In genomic region chr1:100037665-100038400, GRCh38 we compare ENCODE assay signal across 8 cellular contexts.
DNase-seq lines count a peak whose midpoint lies in the region; ATAC-seq, FAIRE-seq and TF ChIP-seq lines count a peak whose summit lies in the region.

No MANE protein-coding gene starts in this region.

- H3K27ac Mint-ChIP-seq in progenitor cell of endocrine pancreas = peak overlapping the region; percentile 99

- H3K4me1 Mint-ChIP-seq in progenitor cell of endocrine pancreas (ENCODE audit: low read depth) = peaks cover 18% of the 10 kb centered on the region

- H3K36me3 ChIP-seq in upper lobe of right lung = no peaks in the 10 kb centered on the region

- H3K27ac ChIP-seq in adipose tissue (ENCODE audit: low read depth, low read length) = peak overlapping the region; percentile 99
- H3K27ac ChIP-seq in upper lobe of right lung = peak overlapping the region; percentile 98

- FAIRE-seq in GM12891 (lab: Jason Lieb, UNC) = peak; percentile 98

- WGBS in adipose tissue, 3 donors = 0 to 1% (median 0%) methylated on average over 54 to 61 of the region's 61 CpGs

- no peaks in the 10 kb centered on the region for H3K9me3 ChIP-seq in upper lobe of right lung

- DNase-seq in GM12891 (ENCODE audit: insufficient read length, low spot score) (peak; percentile 75), NCI-H1092 treated with DMSO at 0.1 percent for 48 hours (lab: John Stamatoyannopoulos, UW) (peak; percentile 81), SW480 (ENCODE audit: low spot score) (peak; percentile 80), left cardiac atrium (peak; percentile 93), progenitor cell of endocrine pancreas (ENCODE audit: low spot score, unreplicated experiment) (peak; percentile 73), upper lobe of right lung (peak; percentile 96)

- H3K36me3 Mint-ChIP-seq in progenitor cell of endocrine pancreas (ENCODE audit: insufficient read depth) = peaks cover under 1% of the 10 kb centered on the region

- H3K4me3 Mint-ChIP-seq in progenitor cell of endocrine pancreas (ENCODE audit: low read depth) = peak overlapping the region; percentile 96

- TF ChIP-seq POLR2A in GM12891 (IDR thresholded peaks at IDR 0.05; ENCODE audit: low read depth, low read length) = peak; percentile 95

- H3K27me3 Mint-ChIP-seq in progenitor cell of endocrine pancreas = no peaks in the 10 kb centered on the region

- TF ChIP-seq CTCF in progenitor cell of endocrine pancreas (IDR thresholded peaks at IDR 0.05; ENCODE audit: unreplicated experiment) (no peak), upper lobe of right lung (IDR thresholded peaks at IDR 0.05) (no peak)

- H3K27me3 ChIP-seq in upper lobe of right lung = no peaks in the 10 kb centered on the region

- peak overlapping the region; percentile 89 for H3K4me3 ChIP-seq in upper lobe of right lung

- H3K4me1 ChIP-seq in upper lobe of right lung = peaks cover 15% of the 10 kb centered on the region

- ATAC-seq in HG02642 (IDR thresholded peaks at IDR 0.05; ENCODE audit: poor library complexity, unreplicated experiment) (peak; percentile 91), left cardiac atrium (peak; percentile 99), upper lobe of right lung (peak; percentile 98)

- intact Hi-C loops in left cardiac atrium (cut with DNase I) = no loop called here
- intact Hi-C loops in upper lobe of right lung (cut with DNase I) = no loop called here

- no peaks in the 10 kb centered on the region for H3K9me3 Mint-ChIP-seq in progenitor cell of endocrine pancreas (ENCODE audit: low read depth)

TF ChIP-seq in GM12891, 5 proteins besides CTCF, POLR2A, EP300 and RAD21:
- TF ChIP-seq POLR2AphosphoS5 (IDR thresholded peaks at IDR 0.05; ENCODE audit: low read depth, low read length) = peak; percentile 89
- TF ChIP-seq PAX5 (IDR thresholded peaks at IDR 0.05; ENCODE audit: insufficient read depth, low read length, severe bottlenecking) = no peak
- peak; percentile 75; the same call in 1 of the 2 replicates for TF ChIP-seq POU2F2 (IDR thresholded peaks at IDR 0.05; ENCODE audit: low read depth, low read length)
- peak; percentile 98 for TF ChIP-seq TAF1 (IDR thresholded peaks at IDR 0.05; ENCODE audit: low read depth, low read length)
- no peak for TF ChIP-seq SPI1 (IDR thresholded peaks at IDR 0.05; ENCODE audit: low read depth, low read length)

Comparison
In these comparisons a context has a peak if more than half of its experiments do, and no peak if none do; other contexts are left out.
1. Peak in every context shown above with its lines: DNase-seq, ATAC-seq, H3K4me3 ChIP-seq and H3K27ac ChIP-seq.